Comparison of ENCODE assay signal across 8 cellular contexts in the genomic region with DNA sequence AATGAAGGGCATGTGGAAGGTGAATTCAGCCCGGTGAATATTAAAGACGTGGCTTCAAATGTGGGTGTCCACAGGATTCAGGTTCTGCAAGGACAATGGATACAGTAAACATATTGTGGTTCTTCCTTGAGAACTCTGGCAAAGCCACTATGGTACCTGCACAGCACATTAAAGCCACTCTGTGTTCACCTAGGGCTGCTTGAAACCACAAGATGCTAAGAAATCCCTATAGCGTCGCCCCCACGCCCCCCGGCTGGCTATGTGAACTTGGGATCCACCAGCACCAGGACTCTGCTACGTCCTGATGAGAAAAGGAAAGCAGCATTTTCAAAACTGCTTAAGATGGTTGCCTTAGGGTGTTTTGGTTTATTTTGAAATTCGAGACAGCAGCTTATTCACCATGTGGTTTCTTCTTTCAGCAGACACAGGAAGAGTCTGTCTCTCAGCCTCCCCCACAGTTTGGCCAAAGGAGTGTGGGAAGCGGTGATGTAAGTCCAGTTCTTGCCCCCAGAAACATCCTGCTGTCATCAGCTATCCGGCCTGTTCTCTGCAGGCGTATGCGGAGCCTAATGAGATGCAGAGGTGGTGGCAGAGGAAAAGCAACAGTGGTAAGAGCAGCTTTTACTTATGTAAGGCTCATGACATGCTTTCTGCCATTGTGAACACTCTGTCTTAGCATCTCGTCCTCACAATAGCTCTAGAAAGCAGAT.
DNase-seq lines count a peak whose midpoint lies in the region; ATAC-seq, FAIRE-seq and TF ChIP-seq lines count a peak whose summit lies in the region.

No MANE protein-coding gene starts in this region.

- no peak for TF ChIP-seq EP300 in sigmoid colon (IDR thresholded peaks at IDR 0.05)

- H3K4me3 ChIP-seq in RWPE2 (ENCODE audit: severe bottlenecking) = no peak overlapping the region
- H3K4me3 ChIP-seq in sigmoid colon = no peak overlapping the region

- peaks cover 39% of the 10 kb centered on the region for H3K36me3 ChIP-seq in RWPE2 (ENCODE audit: low read depth)
- H3K36me3 ChIP-seq in sigmoid colon = peaks cover 0 to 22% (median 2%) of the 10 kb centered on the region in 4 donors

- intact Hi-C loops in Right ventricle myocardium superior (cut with DNase I) = no loop called here
- intact Hi-C loops in sigmoid colon (cut with DNase I) = no loop called here

- WGBS in sigmoid colon, 2 donors = 51 to 75% methylated on average over 13 of the region's 13 CpGs

- H3K27me3 Mint-ChIP-seq in activated naive CD4-positive, alpha-beta T cell treated with anti-CD3 and anti-CD28 coated beads, Interleukin-2, amount 10 ng/mL, durations not matched to agents 7 days and 5 days = no peaks in the 10 kb centered on the region

- no peak for TF ChIP-seq CTCF in GM20000 (IDR thresholded peaks at IDR 0.05; ENCODE audit: extremely low read depth, missing control alignments)
- TF ChIP-seq CTCF in RWPE2 (IDR thresholded peaks at IDR 0.05; ENCODE audit: poor library complexity, severe bottlenecking) = no peak
- TF ChIP-seq CTCF in sigmoid colon (IDR thresholded peaks at IDR 0.05) = no peak
- no peak for TF ChIP-seq CTCF in D721Med (IDR thresholded peaks at IDR 0.05; ENCODE audit: insufficient read depth, missing control alignments)

- peak; percentile 97 for ATAC-seq in RWPE2 (ENCODE audit: low read depth)
- ATAC-seq in Right ventricle myocardium superior (ENCODE audit: poor library complexity) = peak; percentile 90

- no peak for FAIRE-seq in D721Med (lab: Jason Lieb, UNC)

- peak overlapping the region; percentile 84 for H3K27ac Mint-ChIP-seq in activated naive CD4-positive, alpha-beta T cell treated with anti-CD3 and anti-CD28 coated beads, Interleukin-2, amount 10 ng/mL, durations not matched to agents 7 days and 5 days

- H3K9me3 Mint-ChIP-seq in activated naive CD4-positive, alpha-beta T cell treated with anti-CD3 and anti-CD28 coated beads, Interleukin-2, amount 10 ng/mL, durations not matched to agents 7 days and 5 days = peaks cover 5% of the 10 kb centered on the region

- peaks cover 54% of the 10 kb centered on the region for H3K36me3 Mint-ChIP-seq in activated naive CD4-positive, alpha-beta T cell treated with anti-CD3 and anti-CD28 coated beads, Interleukin-2, amount 10 ng/mL, durations not matched to agents 7 days and 5 days

- H3K4me1 ChIP-seq in RWPE2 (ENCODE audit: insufficient read depth, poor library complexity, severe bottlenecking) (peaks cover 30% of the 10 kb centered on the region), sigmoid colon (peaks cover 0 to 56% (median 52%) of the 10 kb centered on the region in 4 donors)

- CTCF ChIA-PET in activated naive CD4-positive, alpha-beta T cell treated with anti-CD3 and anti-CD28 coated beads, Interleukin-2, amount 10 ng/mL, durations not matched to agents 7 days and 5 days (lab: Charles Lee) = interaction anchor here (0.8 to 1.9 kb wide), 9 partner anchors 13 to 159 kb away, joined by 3 to 10 read pairs (median 4); no protein-coding TSS in a partner anchor

- H3K27ac ChIP-seq in RWPE2 (ENCODE audit: poor library complexity, severe bottlenecking) (peak overlapping the region; percentile 76), sigmoid colon (peak overlapping the region; percentile 63 to 81 (median 76))

- H3K27me3 ChIP-seq in RWPE2 (ENCODE audit: insufficient read depth, poor library complexity, severe bottlenecking) (no peaks in the 10 kb centered on the region), sigmoid colon (no peaks in the 10 kb centered on the region)

- no peak for TF ChIP-seq POLR2A in sigmoid colon (IDR thresholded peaks at IDR 0.05)

- H3K9me3 ChIP-seq in RWPE2 (ENCODE audit: severe bottlenecking) = no peaks in the 10 kb centered on the region
- no peaks in the 10 kb centered on the region for H3K9me3 ChIP-seq in sigmoid colon

- peak; percentile 45 for DNase-seq in GM20000 (ENCODE audit: low spot score)
- peak; percentile 86 for DNase-seq in RWPE2 (ENCODE audit: low spot score)
- DNase-seq in activated naive CD4-positive, alpha-beta T cell treated with anti-CD3 and anti-CD28 coated beads, Interleukin-2, amount 10 ng/mL, durations not matched to agents 7 days and 5 days = peak; percentile 59
- peak; percentile 78 for DNase-seq in Right ventricle myocardium superior
- DNase-seq in sigmoid colon = peak; percentile 92
- no peak for DNase-seq in NCI-H446 (lab: John Stamatoyannopoulos, UW)
- no peak for DNase-seq in SK-N-DZ (ENCODE audit: low spot score)
- no peak for DNase-seq in D721Med (ENCODE audit: insufficient read length, low spot score)

- peaks cover 54% of the 10 kb centered on the region for H3K4me1 Mint-ChIP-seq in activated naive CD4-positive, alpha-beta T cell treated with anti-CD3 and anti-CD28 coated beads, Interleukin-2, amount 10 ng/mL, durations not matched to agents 7 days and 5 days

- peak overlapping the region; percentile 8 for H3K4me3 Mint-ChIP-seq in activated naive CD4-positive, alpha-beta T cell treated with anti-CD3 and anti-CD28 coated beads, Interleukin-2, amount 10 ng/mL, durations not matched to agents 7 days and 5 days

Comparison
In these comparisons a context has a peak if more than half of its experiments do, and no peak if none do; other contexts are left out.
1. DNase-seq: peak in GM20000 (single experiment), RWPE2 (single experiment), activated naive CD4-positive, alpha-beta T cell treated with anti-CD3 and anti-CD28 coated beads, Interleukin-2, amount 10 ng/mL, durations not matched to agents 7 days and 5 days (single experiment), Right ventricle myocardium superior (single experiment) and sigmoid colon (single experiment); none in NCI-H446 (0 of 2), SK-N-DZ (single experiment) and D721Med (single experiment).